ENCODE assay signal across 8 cellular contexts in genomic region chr19:16896098-16896912, GRCh38. TPM values are rescaled to one million over a fixed set of nuclear protein-coding genes. Genes with fewer than 3 reads are reported as not detected.
DNase-seq lines count a peak whose midpoint lies in the region; ATAC-seq, FAIRE-seq and TF ChIP-seq lines count a peak whose summit lies in the region.

No MANE protein-coding gene starts in this region.

- H3K27ac ChIP-seq in adrenal gland (peak overlapping the region in 2 of 5 donors; percentile 53 to 65), left lung (peak overlapping the region; percentile 61 to 62), upper lobe of left lung (peak overlapping the region; percentile 82 to 96 (median 90))

- ATAC-seq in HG02798 (IDR thresholded peaks at IDR 0.05; ENCODE audit: poor library complexity, unreplicated experiment) (peak; percentile 5), left lung (no peak), upper lobe of left lung (ENCODE audit: low FRiP score in 2 of 2) (no peak)

- H3K9me3 ChIP-seq in adrenal gland (replicated peaks in 1 of 3) = no peaks in the 10 kb centered on the region
- H3K9me3 ChIP-seq in left lung = no peaks in the 10 kb centered on the region
- H3K9me3 ChIP-seq in upper lobe of left lung = no peaks in the 10 kb centered on the region

- no peak for FAIRE-seq in frontal cortex (lab: Jason Lieb, UNC)

- 0 to 3% (median 2%) methylated on average over 15 to 58 of the region's 58 CpGs for WGBS in adrenal gland, 4 donors
- WGBS in upper lobe of left lung, 2 donors = 21 to 32% methylated on average over 8 to 25 of the region's 58 CpGs

- H3K4me3 ChIP-seq in adrenal gland (peak overlapping the region in 3 of 4 donors; percentile 48 to 81 (median 54)), left lung (peak overlapping the region; percentile 32 to 52), upper lobe of left lung (peak overlapping the region in 3 of 4 donors; percentile 50 to 67 (median 60))

- TF ChIP-seq EP300 in upper lobe of left lung (IDR thresholded peaks at IDR 0.05) = no peak

- intact Hi-C loops in adrenal gland (cut with DNase I) = no loop called here
- intact Hi-C loops in left lung (cut with DNase I) = no loop called here

- TF ChIP-seq CTCF in adrenal gland (IDR thresholded peaks at IDR 0.05) (no peak), left lung (IDR thresholded peaks at IDR 0.05) (no peak), upper lobe of left lung (IDR thresholded peaks at IDR 0.05) (no peak)

- TF ChIP-seq POLR2A in adrenal gland (IDR thresholded peaks at IDR 0.05) (peak; percentile 23 to 49), upper lobe of left lung (IDR thresholded peaks at IDR 0.05) (peak in 3 of 4 donors; percentile 36 to 43 (median 42))

- DNase-seq in CD1c-positive myeloid dendritic cell (ENCODE audit: extremely low spot score) (peak; percentile 15), adrenal gland (peak in 2 of 7 donors; percentile 44 to 61), left lung (peak in 1 of 2 donors; percentile 83), upper lobe of left lung (peak in 1 of 2 donors; percentile 87), DMS 273 (lab: John Stamatoyannopoulos, UW; ENCODE audit: unreplicated experiment) (no peak), frontal cortex (ENCODE audit: low spot score in 2 of 2) (no peak), NCI-H526 treated with DMSO at 0.1 percent for 48 hours (lab: John Stamatoyannopoulos, UW) (no peak)

- H3K36me3 ChIP-seq in adrenal gland (replicated peaks in 1 of 2) (no peaks in the 10 kb centered on the region), left lung (no peaks in the 10 kb centered on the region), upper lobe of left lung (peaks cover 0 to 5% (median 0%) of the 10 kb centered on the region in 4 donors)

- no peaks in the 10 kb centered on the region for H3K27me3 ChIP-seq in adrenal gland
- H3K27me3 ChIP-seq in left lung = peaks cover 0 to 39% of the 10 kb centered on the region in 2 donors
- H3K27me3 ChIP-seq in upper lobe of left lung = no peaks in the 10 kb centered on the region

- H3K4me1 ChIP-seq in adrenal gland (replicated peaks in 1 of 2) = peaks cover 10 to 12% of the 10 kb centered on the region in 2 donors
- H3K4me1 ChIP-seq in left lung = peaks cover 0 to 23% of the 10 kb centered on the region in 2 donors
- peaks cover 3 to 38% (median 22%) of the 10 kb centered on the region in 4 donors for H3K4me1 ChIP-seq in upper lobe of left lung

RNA-seq across cellular contexts. Expression of gene F2RL3, which starts 7.5 kb away (rescaled TPM):
- total RNA-seq in adrenal gland (1 to 10 TPM in 7 of 8 donors, under 1 TPM in 1; 0.83 to 3.8 (median 2.2) TPM), left lung (10 to 100 TPM in 1 of 2 donors, 1 to 10 TPM in 1; 3.1 to 14.8 TPM), upper lobe of left lung (100 to 1,000 TPM in 1 of 6 donors, 10 to 100 TPM in 4, 1 to 10 TPM in 1; 7.3 to 130 (median 23.2) TPM), frontal cortex (under 0.01 TPM)
- 1 to 10 TPM in 2 of 3 donors, under 1 TPM in 1; 0.62 to 3.1 (median 3.0) TPM for polyA plus RNA-seq in adrenal gland
